Comparison of ENCODE assay signal across 9 cellular contexts in genomic region chr3:14428087-14429067, GRCh38. TPM values are rescaled to one million over a fixed set of nuclear protein-coding genes. Genes with fewer than 3 reads are reported as not detected.
DNase-seq lines count a peak whose midpoint lies in the region; ATAC-seq and TF ChIP-seq lines count a peak whose summit lies in the region.
"Had no signal": no experiment of that assay in that cellular context is flagged by ENCODE, and none has a peak within 500 bp of the region (broad histone marks: within the 10 kb centered on the region; RNA-seq: fewer than 3 reads in every experiment).

No MANE protein-coding gene starts in this region.

- CTCF ChIA-PET in Calu3 (lab: Charles Lee): interaction anchor here (1.4 kb wide), 1 partner anchor 30 kb away, joined by 5 read pairs; no protein-coding TSS in a partner anchor

- TF ChIP-seq CTCF in Calu3 (IDR thresholded peaks at IDR 0.05; ENCODE audit: unreplicated experiment): no peak
- no peak for TF ChIP-seq CTCF in GM13977 (IDR thresholded peaks at IDR 0.05; ENCODE audit: extremely low read depth, insufficient read depth, missing control alignments)
- no peak for TF ChIP-seq CTCF in breast epithelium (IDR thresholded peaks at IDR 0.05)

- no peaks in the 10 kb centered on the region for H3K36me3 ChIP-seq in MG63
- no peaks in the 10 kb centered on the region for H3K36me3 ChIP-seq in breast epithelium

- H3K4me3 ChIP-seq in MG63 (no peak overlapping the region), breast epithelium (no peak overlapping the region)

- H3K27ac Mint-ChIP-seq in Calu3 (ENCODE audit: unreplicated experiment): peak overlapping the region; percentile 69
- H3K27ac Mint-ChIP-seq in activated naive CD4-positive, alpha-beta T cell treated with anti-CD3 and anti-CD28 coated beads, Interleukin-2, amount 50 U/mL, for 72 hours: peak overlapping the region; percentile 53 to 94

- DNase-seq in Calu3 (no peak), MG63 (peak; percentile 79), pons (ENCODE audit: low spot score) (peak; percentile 61), GM13977 (ENCODE audit: low spot score) (no peak), AG08396 (ENCODE audit: low spot score) (no peak), breast epithelium (ENCODE audit: low spot score in 2 of 2) (no peak)
- DNase-seq in activated naive CD4-positive, alpha-beta T cell treated with anti-CD3 and anti-CD28 coated beads, Interleukin-2, amount 50 U/mL, for 72 hours (ENCODE audit: low spot score in 2 of 2): peak in 1 of 2 donors; percentile 62
- DNase-seq: natural killer cell had no signal

- H3K9me3 ChIP-seq in MG63 (no peaks in the 10 kb centered on the region), breast epithelium (no peaks in the 10 kb centered on the region)

- ATAC-seq in activated naive CD4-positive, alpha-beta T cell treated with anti-CD3 and anti-CD28 coated beads, Interleukin-2, amount 50 U/mL, for 72 hours: peak in 1 of 2 donors; percentile 9
- ATAC-seq in GM18907 (IDR thresholded peaks at IDR 0.05; ENCODE audit: unreplicated experiment): no peak
- ATAC-seq: natural killer cell had no signal

- H3K27me3 Mint-ChIP-seq in Calu3 (ENCODE audit: unreplicated experiment): no peaks in the 10 kb centered on the region

- H3K4me1 Mint-ChIP-seq in Calu3 (ENCODE audit: low read depth, unreplicated experiment): peaks cover 76% of the 10 kb centered on the region

- intact Hi-C loops in Calu3 (cut with micrococcal nuclease; ENCODE audit: unreplicated experiment): no loop called here
- intact Hi-C loops in breast epithelium (cut with DNase I; ENCODE audit: low total_unique reads): no loop called here

- H3K27ac ChIP-seq in breast epithelium: no peak overlapping the region

- H3K36me3 Mint-ChIP-seq in Calu3 (ENCODE audit: insufficient read depth, unreplicated experiment): peaks cover 39% of the 10 kb centered on the region
- H3K36me3 Mint-ChIP-seq in activated naive CD4-positive, alpha-beta T cell treated with anti-CD3 and anti-CD28 coated beads, Interleukin-2, amount 50 U/mL, for 72 hours: no peaks in the 10 kb centered on the region
- H3K36me3 Mint-ChIP-seq: natural killer cell had no signal

- in situ Hi-C loops in GM13977 (cut with MboI; ENCODE audit: low pct_unique_long_range_greater_than_20kb, low sequenced_read_pairs, unreplicated experiment): no loop called here

- TF ChIP-seq POLR2A in breast epithelium (IDR thresholded peaks at IDR 0.05): no peak

- no peak overlapping the region for H3K4me3 Mint-ChIP-seq in Calu3 (ENCODE audit: low read depth, unreplicated experiment)
- H3K4me3 Mint-ChIP-seq: natural killer cell had no signal

- no peaks in the 10 kb centered on the region for H3K9me3 Mint-ChIP-seq in Calu3 (ENCODE audit: low read depth, unreplicated experiment)
- H3K9me3 Mint-ChIP-seq in activated naive CD4-positive, alpha-beta T cell treated with anti-CD3 and anti-CD28 coated beads, Interleukin-2, amount 50 U/mL, for 72 hours: no peaks in the 10 kb centered on the region
- H3K9me3 Mint-ChIP-seq: natural killer cell had no signal

- H3K27me3 ChIP-seq in MG63 (no peaks in the 10 kb centered on the region), breast epithelium (no peaks in the 10 kb centered on the region)

- H3K4me1 ChIP-seq in breast epithelium: peaks cover 4% of the 10 kb centered on the region in 2 donors

- BruUV-seq in Calu3 (replicated peaks; lab: Mats Ljungman, UMichigan): no TSS peak

RNA-seq across cellular contexts. Expression of gene SLC6A6, which starts 26.0 kb away (rescaled TPM):
- 46.3 and 48.3 TPM in 2 replicates for total RNA-seq in Calu3 (2022)
- total RNA-seq in MG63 (2014; rRNA removed; shearing (Covaris generic); ENCODE audit: low replicate concordance): 2.6 and 3.4 TPM in 2 replicates
- total RNA-seq in activated naive CD4-positive, alpha-beta T cell treated with anti-CD3 and anti-CD28 coated beads, Interleukin-2, amount 50 U/mL, for 72 hours: 10 to 100 TPM; 52.7 to 71.9 TPM
- total RNA-seq in breast epithelium: 10 to 100 TPM; 22.1 to 52.4 (median 27.5) TPM

Comparison
In these comparisons a context has a peak if more than half of its experiments do, and no peak if none do; other contexts are left out.
1. DNase-seq: peak in MG63 (single experiment) and pons (single experiment); none in Calu3 (single experiment), GM13977 (single experiment), AG08396 (single experiment) and breast epithelium (0 of 2).